20 cellular contexts compared by ENCODE assay signal in genomic region chr7:1151653-1152425, GRCh38.
"Had no signal": no experiment of that assay in that cellular context is flagged by ENCODE, and none has a peak within 500 bp of the region (broad histone marks: within the 10 kb centered on the region; RNA-seq: fewer than 3 reads in every experiment).

No MANE protein-coding gene starts in this region.

- H3K27me3 Mint-ChIP-seq: activated naive CD8-positive, alpha-beta T cell treated with anti-CD3 and anti-CD28 coated beads, Interleukin-2, amount 10 ng/mL, durations not matched to agents 7 days and 5 days had no signal

- H3K9me3 Mint-ChIP-seq: activated naive CD8-positive, alpha-beta T cell treated with anti-CD3 and anti-CD28 coated beads, Interleukin-2, amount 10 ng/mL, durations not matched to agents 7 days and 5 days; WTC11 had no signal

- H3K4me3 Mint-ChIP-seq: activated naive CD8-positive, alpha-beta T cell treated with anti-CD3 and anti-CD28 coated beads, Interleukin-2, amount 10 ng/mL, durations not matched to agents 7 days and 5 days; WTC11 had no signal

- DNase-seq: activated CD4-positive, alpha-beta T cell treated with anti-CD3 and anti-CD28 coated beads, Interleukin-2, amount 50 U/mL, for 1 hour; activated CD8-positive, alpha-beta memory T cell treated with anti-CD3 and anti-CD28 coated beads, Interleukin-2, amount 50 U/mL, for 48 hours; activated naive CD8-positive, alpha-beta T cell treated with anti-CD3 and anti-CD28 coated beads, Interleukin-2, amount 10 ng/mL, durations not matched to agents 7 days and 5 days; amygdala; body of pancreas; caudate nucleus; foreskin melanocyte; glutamatergic neuron; left ventricle myocardium inferior; stimulated activated CD4-positive, alpha-beta T cell treated with anti-CD3 and anti-CD28 coated beads, Interleukin-4, amount 100 ng/mL, for 4 hours; stimulated activated naive CD4-positive, alpha-beta T cell treated with Interleukin-2 at 50 U/mL for 16 hours; thyroid gland had no signal

- ATAC-seq: body of pancreas, sciatic nerve, WTC11 had no signal

- FAIRE-seq: colon, keratinocyte had no signal

- H3K36me3 ChIP-seq: ovary had no signal

- H3K9me3 ChIP-seq: body of pancreas, left ventricle myocardium inferior, ovary, thyroid gland had no signal

- H3K27ac ChIP-seq: body of pancreas, dorsolateral prefrontal cortex, left ventricle myocardium inferior, ovary, SK-N-MC, thyroid gland had no signal

- H3K4me2 ChIP-seq: smooth muscle cell had no signal

- H3K27ac Mint-ChIP-seq: activated naive CD8-positive, alpha-beta T cell treated with anti-CD3 and anti-CD28 coated beads, Interleukin-2, amount 10 ng/mL, durations not matched to agents 7 days and 5 days; WTC11 had no signal

- H3K4me3 ChIP-seq: body of pancreas, dorsolateral prefrontal cortex, left ventricle myocardium inferior, ovary, SK-N-MC, smooth muscle cell, thyroid gland had no signal

- H3K4me1 ChIP-seq: left ventricle myocardium inferior had no signal

- H3K4me1 Mint-ChIP-seq: activated naive CD8-positive, alpha-beta T cell treated with anti-CD3 and anti-CD28 coated beads, Interleukin-2, amount 10 ng/mL, durations not matched to agents 7 days and 5 days; WTC11 had no signal
